ENCODE assay signal across 4 cellular contexts in the genomic region with DNA sequence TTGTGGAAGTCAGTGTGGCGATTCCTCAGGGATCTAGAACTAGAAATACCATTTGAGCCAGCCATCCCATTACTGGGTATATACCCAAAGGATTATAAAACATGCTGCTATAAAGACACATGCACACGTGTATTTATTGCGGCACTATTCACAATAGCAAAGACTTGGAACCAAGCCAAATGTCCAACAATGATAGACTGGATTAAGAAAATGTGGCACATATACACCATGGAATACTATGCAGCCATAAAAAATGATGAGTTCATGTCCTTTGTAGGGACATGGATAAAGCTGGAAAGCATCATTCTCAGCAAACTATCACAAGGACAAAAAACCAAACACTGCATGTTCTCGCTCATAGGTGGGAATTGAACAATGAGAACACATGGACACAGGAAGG. TPM values are rescaled to one million over a fixed set of nuclear protein-coding genes. Genes with fewer than 3 reads are reported as not detected.
"Had no signal": no experiment of that assay in that cellular context is flagged by ENCODE, and none has a peak within 500 bp of the region (broad histone marks: within the 10 kb centered on the region; RNA-seq: fewer than 3 reads in every experiment).

No MANE protein-coding gene starts in this region.

RNA-seq across cellular contexts. Expression of gene LHCGR, which starts 16.3 kb away (rescaled TPM):
- total RNA-seq: GM23248, H4, H7, HFFc6 had no signal
- polyA plus RNA-seq: GM23248 had no signal
